ENCODE assay signal across 1 cellular context in genomic region chr17:75647921-75648320, GRCh38.
TF ChIP-seq lines count a peak whose summit lies in the region.

No MANE protein-coding gene starts in this region.

TF ChIP-seq in HepG2, 621 proteins besides CTCF, POLR2A, EP300 and RAD21:
- no peak for TF ChIP-seq ZNF224 (CRISPR knock-in tag; IDR thresholded peaks at IDR 0.05)
- TF ChIP-seq SOX13 (IDR thresholded peaks at IDR 0.05): no peak
- TF ChIP-seq SOX13 (CRISPR knock-in tag; conservative IDR thresholded peaks at IDR 0.05 in 1 of 2, IDR thresholded peaks at IDR 0.05 in 1 of 2): no peak
